ENCODE assay signal across 25 cellular contexts in the genomic region with DNA sequence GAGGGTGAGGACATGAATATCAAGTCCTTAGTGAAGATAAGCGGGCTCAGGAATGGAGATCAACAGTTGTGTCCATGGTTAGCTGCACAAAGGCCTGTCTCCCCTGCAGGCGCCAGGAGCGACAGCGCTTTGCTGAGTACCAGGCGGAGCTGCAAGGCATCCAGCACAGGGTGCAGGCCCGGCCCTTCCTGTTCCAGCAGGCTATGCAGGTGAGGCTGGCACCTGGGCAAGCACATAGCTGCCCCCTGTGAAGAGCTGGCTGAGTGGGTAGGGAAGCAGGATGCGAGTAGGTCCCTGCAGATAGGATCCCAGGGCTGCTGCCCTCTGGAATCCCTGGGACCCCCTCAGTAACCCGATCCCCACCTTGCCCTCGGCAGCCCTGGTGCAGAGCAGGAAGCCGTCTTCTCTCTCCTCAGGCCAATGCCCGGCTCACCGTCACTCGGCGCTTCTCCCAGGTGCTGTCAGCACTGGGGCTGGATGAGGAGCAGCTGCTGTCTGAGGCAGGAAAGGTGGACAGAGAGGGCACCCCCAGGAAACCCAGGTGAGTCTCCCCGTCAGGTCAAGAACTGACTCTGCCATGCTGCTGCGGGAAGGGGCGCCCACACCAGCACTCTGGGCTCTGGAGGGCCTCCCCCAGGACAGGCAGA. TPM values are rescaled to one million over a fixed set of nuclear protein-coding genes. Genes with fewer than 3 reads are reported as not detected.
A peak's percentile ranks its signal among the peaks of the same experiment; 100 is the strongest.
DNase-seq lines count a peak whose midpoint lies in the region; ATAC-seq and TF ChIP-seq lines count a peak whose summit lies in the region.
"Had no signal": no experiment of that assay in that cellular context is flagged by ENCODE, and none has a peak within 500 bp of the region (broad histone marks: within the 10 kb centered on the region; RNA-seq: fewer than 3 reads in every experiment).

No MANE protein-coding gene starts in this region.

- CTCF ChIA-PET in activated B cell treated with CpG ODN at 0.5 μM for 24 hours (lab: Charles Lee), result interaction anchor here (0.8 to 3.0 kb wide), 3 partner anchors 63 to 74 kb away, joined by 3 to 12 read pairs (median 6); a partner anchor contains a TSS

- TF ChIP-seq CTCF in GM23338 (conservative IDR thresholded peaks at IDR 0.05; ENCODE audit: low read depth in 2 of 2) (no peak), activated B cell treated with CpG ODN at 0.5 μM for 24 hours (IDR thresholded peaks at IDR 0.05) (no peak), neural progenitor cell (IDR thresholded peaks at IDR 0.05) (no peak)

- H3K27ac ChIP-seq in GM23338 (ENCODE audit: low read depth) (no peak overlapping the region), neural progenitor cell (no peak overlapping the region)
- H3K27ac ChIP-seq: prostate gland, thoracic aorta had no signal

- H3K9ac ChIP-seq in neural progenitor cell, result peak overlapping the region; percentile 60

- POLR2A ChIA-PET in activated B cell treated with CpG ODN at 0.5 μM for 24 hours (lab: Charles Lee), result interaction anchor here (0.6 to 6.6 kb wide), 3 partner anchors 10 to 68 kb away, joined by 3 to 142 read pairs (median 4); a partner anchor contains a TSS

- H3K9me3 ChIP-seq in neural progenitor cell (ENCODE audit: low read depth), result no peaks in the 10 kb centered on the region
- H3K9me3 ChIP-seq: prostate gland, thoracic aorta had no signal

- H3K79me2 ChIP-seq in GM23338 (replicated peaks; ENCODE audit: insufficient read depth), result peaks cover 19% of the 10 kb centered on the region
- peaks cover 24% of the 10 kb centered on the region for H3K79me2 ChIP-seq in neural progenitor cell (ENCODE audit: low read depth)

- no peaks in the 10 kb centered on the region for H3K27me3 Mint-ChIP-seq in activated T-cell treated with anti-CD3 and anti-CD28 coated beads, Interleukin-2, amount 50 U/mL, for 24 hours
- H3K27me3 Mint-ChIP-seq in GM23338 (ENCODE audit: insufficient read depth, low read depth, poor library complexity), result peaks cover 14% of the 10 kb centered on the region
- H3K27me3 Mint-ChIP-seq in activated B cell treated with CpG ODN at 0.5 μM for 24 hours, result no peaks in the 10 kb centered on the region
- peaks cover 3% of the 10 kb centered on the region for H3K27me3 Mint-ChIP-seq in neural progenitor cell (ENCODE audit: insufficient read depth, low read depth)

- H3K9me3 Mint-ChIP-seq in activated T-cell treated with anti-CD3 and anti-CD28 coated beads, Interleukin-2, amount 50 U/mL, for 24 hours, result no peaks in the 10 kb centered on the region
- peaks cover 2% of the 10 kb centered on the region; the same call in 1 of the 3 replicates for H3K9me3 Mint-ChIP-seq in GM23338
- H3K9me3 Mint-ChIP-seq in activated B cell treated with CpG ODN at 0.5 μM for 24 hours, result no peaks in the 10 kb centered on the region
- H3K9me3 Mint-ChIP-seq in neural progenitor cell, result no peaks in the 10 kb centered on the region

- ATAC-seq in GM23338 (no peak; the same call in 2 of the 3 replicates), activated B cell treated with CpG ODN at 0.5 μM for 24 hours (ENCODE audit: low read depth) (no peak)

- H4K20me1 ChIP-seq in GM23338 (replicated peaks; ENCODE audit: insufficient read depth) (peaks cover 13% of the 10 kb centered on the region), neural progenitor cell (ENCODE audit: low read depth) (peaks cover 15% of the 10 kb centered on the region)

- H3K4me2 ChIP-seq in GM23338 (0 out of 2 replicates have a peak overlapping the region, but pooled peaks have one; percentile 26), neural progenitor cell (no peak overlapping the region)

- no peaks in the 10 kb centered on the region for H3K27me3 ChIP-seq in GM23338 (ENCODE audit: insufficient read depth)
- H3K27me3 ChIP-seq in neural progenitor cell, result no peaks in the 10 kb centered on the region

- H3K27ac Mint-ChIP-seq in activated T-cell treated with anti-CD3 and anti-CD28 coated beads, Interleukin-2, amount 50 U/mL, for 24 hours, result peak overlapping the region; percentile 94
- H3K27ac Mint-ChIP-seq in GM23338 (no peak overlapping the region), activated B cell treated with CpG ODN at 0.5 μM for 24 hours (peak overlapping the region; percentile 68), neural progenitor cell (no peak overlapping the region)

- H3K4me3 Mint-ChIP-seq in activated T-cell treated with anti-CD3 and anti-CD28 coated beads, Interleukin-2, amount 50 U/mL, for 24 hours, result no peak overlapping the region
- H3K4me3 Mint-ChIP-seq in GM23338 (no peak overlapping the region), activated B cell treated with CpG ODN at 0.5 μM for 24 hours (no peak overlapping the region), neural progenitor cell (no peak overlapping the region)

- H3K9me2 ChIP-seq in GM23338 (ENCODE audit: insufficient read depth), result no peaks in the 10 kb centered on the region

- peaks cover 26% of the 10 kb centered on the region for H3K36me3 Mint-ChIP-seq in activated T-cell treated with anti-CD3 and anti-CD28 coated beads, Interleukin-2, amount 50 U/mL, for 24 hours (ENCODE audit: low read depth)
- H3K36me3 Mint-ChIP-seq in GM23338 (ENCODE audit: low read depth) (peaks cover 8% of the 10 kb centered on the region; the same call in 1 of the 3 replicates), activated B cell treated with CpG ODN at 0.5 μM for 24 hours (ENCODE audit: low read depth) (peaks cover 20% of the 10 kb centered on the region), neural progenitor cell (peaks cover 10% of the 10 kb centered on the region)

- H3F3A ChIP-seq in GM23338 (replicated peaks; ENCODE audit: low read depth), result 0 out of 2 replicates have a peak, but pooled peaks cover 3% of the 10 kb centered on the region
- peaks cover 4% of the 10 kb centered on the region for H3F3A ChIP-seq in neural progenitor cell (ENCODE audit: low read depth)

- no peaks in the 10 kb centered on the region for H3K36me3 ChIP-seq in GM23338 (ENCODE audit: insufficient read depth)
- H3K36me3 ChIP-seq in neural progenitor cell, result no peaks in the 10 kb centered on the region
- H3K36me3 ChIP-seq: prostate gland had no signal

- H3K4me1 ChIP-seq in GM23338 (ENCODE audit: insufficient read depth) (peaks cover 8% of the 10 kb centered on the region), neural progenitor cell (peaks cover 9% of the 10 kb centered on the region)

- H2AFZ ChIP-seq in GM23338 (no peak overlapping the region), neural progenitor cell (replicated peaks) (no peak overlapping the region)

- peaks cover 54% of the 10 kb centered on the region for H3K4me1 Mint-ChIP-seq in activated T-cell treated with anti-CD3 and anti-CD28 coated beads, Interleukin-2, amount 50 U/mL, for 24 hours (ENCODE audit: low read depth)
- H3K4me1 Mint-ChIP-seq in GM23338 (peaks cover 17% of the 10 kb centered on the region), activated B cell treated with CpG ODN at 0.5 μM for 24 hours (peaks cover 48% of the 10 kb centered on the region), neural progenitor cell (peaks cover 22% of the 10 kb centered on the region)

- intact Hi-C loops in activated B cell treated with CpG ODN at 0.5 μM for 24 hours (cut with micrococcal nuclease), result no loop called here

- DNase-seq in activated T-cell treated with anti-CD3 and anti-CD28 coated beads, Interleukin-2, amount 50 U/mL, for 24 hours, result no peak
- DNase-seq in activated T-cell treated with anti-CD3 and anti-CD28 coated beads, Interleukin-2, amount 50 U/mL, for 48 hours, result no peak
- DNase-seq in GM23338 (ENCODE audit: low spot score) (peak; percentile 40), activated B cell treated with CpG ODN at 0.5 μM for 24 hours (no peak), neural progenitor cell (ENCODE audit: low spot score) (no peak), NCI-H69 (lab: John Stamatoyannopoulos, UW) (no peak), AG08395 (ENCODE audit: low spot score) (no peak)
- DNase-seq: activated effector memory CD4-positive, alpha-beta T cell treated with Interleukin-2 at 50 U/mL for 16 hours; DND-41; effector CD8-positive, alpha-beta T cell; foreskin melanocyte; KG1; NCI-H226; NK-92 treated with Interleukin-12 subunit alpha and Interleukin-12 subunit beta, amount 100 ng/mL, for 24 hours; stimulated activated CD4-positive, alpha-beta T cell treated with anti-CD3 and anti-CD28 coated beads, Interleukin-2, amount 100 ng/mL, for 24 hours; stimulated activated naive CD4-positive, alpha-beta T cell; T-helper 9 cell had no signal

- H3K4me3 ChIP-seq in GM23338, result no peak overlapping the region
- H3K4me3 ChIP-seq in neural progenitor cell, result no peak overlapping the region
- H3K4me3 ChIP-seq: lung, prostate gland, thoracic aorta had no signal

RNA-seq across cellular contexts. Expression of a gene that starts 2.6 kb away (rescaled TPM):
- total RNA-seq in GM23338 (2014; rRNA removed; shearing (Covaris generic)), result 43.9 and 55.8 TPM in 2 replicates
- 91.0 and 105 TPM in 2 replicates for polyA plus RNA-seq in GM23338 (2016; fragmentation: Nextera tagmentation; extraction: Ambion mirVana)
- total RNA-seq in activated B cell treated with CpG ODN at 0.5 μM for 24 hours (86.6 and 92.3 TPM in 2 replicates), neural progenitor cell (ENCODE audit: low replicate concordance) (8.6 and 39.5 TPM in 2 replicates)

RNA-seq across cellular contexts. Expression of a gene that starts 13.6 kb away (rescaled TPM):
- 1.1 and 2.0 TPM in 2 replicates for total RNA-seq in GM23338 (2014; rRNA removed; shearing (Covaris generic))
- 1.6 and 2.5 TPM in 2 replicates for polyA plus RNA-seq in GM23338 (2016; fragmentation: Nextera tagmentation; extraction: Ambion mirVana)
- total RNA-seq in activated B cell treated with CpG ODN at 0.5 μM for 24 hours, result not detected in 2 replicates
- 3.0 and 7.3 TPM in 2 replicates for total RNA-seq in neural progenitor cell (ENCODE audit: low replicate concordance)
- total RNA-seq: astrocyte, SK-MEL-5, skeletal muscle tissue, thoracic aorta had no signal
- polyA plus RNA-seq: esophagus, keratinocyte had no signal

RNA-seq across cellular contexts. Expression of a gene that starts 39.7 kb away (rescaled TPM):
- total RNA-seq in GM23338 (2014; rRNA removed; shearing (Covaris generic)), result 83.0 and 121 TPM in 2 replicates
- polyA plus RNA-seq in GM23338 (2016; fragmentation: Nextera tagmentation; extraction: Ambion mirVana), result 294 and 358 TPM in 2 replicates
- total RNA-seq in activated B cell treated with CpG ODN at 0.5 μM for 24 hours (64.7 and 75.8 TPM in 2 replicates), neural progenitor cell (ENCODE audit: low replicate concordance) (51.0 and 74.8 TPM in 2 replicates)

RNA-seq across cellular contexts. Expression of a gene that starts 40.0 kb away (rescaled TPM):
- 21.6 and 23.2 TPM in 2 replicates for total RNA-seq in GM23338 (2014; rRNA removed; shearing (Covaris generic))
- polyA plus RNA-seq in GM23338 (2016; fragmentation: Nextera tagmentation; extraction: Ambion mirVana), result 16.8 and 18.6 TPM in 2 replicates
- total RNA-seq in activated B cell treated with CpG ODN at 0.5 μM for 24 hours (28.9 and 31.7 TPM in 2 replicates), neural progenitor cell (ENCODE audit: low replicate concordance) (6.9 and 22.4 TPM in 2 replicates)

RNA-seq across cellular contexts. Expression of a gene that starts 43.1 kb away (rescaled TPM):
- total RNA-seq in GM23338 (2014; rRNA removed; shearing (Covaris generic)), result 30.8 and 32.1 TPM in 2 replicates
- 16.1 and 18.6 TPM in 2 replicates for polyA plus RNA-seq in GM23338 (2016; fragmentation: Nextera tagmentation; extraction: Ambion mirVana)
- total RNA-seq in activated B cell treated with CpG ODN at 0.5 μM for 24 hours, result 50.7 and 58.9 TPM in 2 replicates
- 22.2 and 26.3 TPM in 2 replicates for total RNA-seq in neural progenitor cell (ENCODE audit: low replicate concordance)

Comparison
In these comparisons a context has a peak if more than half of its experiments do, and no peak if none do; other contexts are left out.
1. H3K27ac Mint-ChIP-seq: peak in activated T-cell treated with anti-CD3 and anti-CD28 coated beads, Interleukin-2, amount 50 U/mL, for 24 hours (single experiment) and activated B cell treated with CpG ODN at 0.5 μM for 24 hours (single experiment); none in GM23338 (single experiment) and neural progenitor cell (single experiment).